8 cellular contexts compared by ENCODE assay signal in genomic region chr1:157992031-157992568, GRCh38. TPM values are rescaled to one million over a fixed set of nuclear protein-coding genes. Genes with fewer than 3 reads are reported as not detected.
DNase-seq lines count a peak whose midpoint lies in the region; ATAC-seq and TF ChIP-seq lines count a peak whose summit lies in the region.

No MANE protein-coding gene starts in this region.

- H3K4me1 ChIP-seq in fibroblast of lung (ENCODE audit: control insufficient read depth, extremely low read depth, insufficient read depth, low read length) (peaks cover 15% of the 10 kb centered on the region), upper lobe of left lung (peaks cover 8 to 38% (median 11%) of the 10 kb centered on the region in 4 donors)

- H3K9me3 ChIP-seq in fibroblast of lung (ENCODE audit: control insufficient read depth, insufficient read depth, low read depth, low read length) (no peaks in the 10 kb centered on the region), upper lobe of left lung (no peaks in the 10 kb centered on the region)

- H4K20me1 ChIP-seq in fibroblast of lung (ENCODE audit: control insufficient read depth, extremely low read depth, insufficient read depth, low read length), result no peaks in the 10 kb centered on the region

- TF ChIP-seq CTCF in AG10803 (conservative IDR thresholded peaks at IDR 0.05; ENCODE audit: low read length) (peak; percentile 100), fibroblast of lung (conservative IDR thresholded peaks at IDR 0.05 in 1 of 2, IDR thresholded peaks at IDR 0.05 in 1 of 2; ENCODE audit: low read depth in 1 of 2, low read length in 2 of 2) (peak; percentile 100), nephron progenitor cell (IDR thresholded peaks at IDR 0.05) (peak; percentile 91), upper lobe of left lung (IDR thresholded peaks at IDR 0.05) (peak; percentile 65 to 92 (median 82))

- H2AFZ ChIP-seq in fibroblast of lung (ENCODE audit: low read length), result no peak overlapping the region

- no peak overlapping the region for H3K9ac ChIP-seq in fibroblast of lung (ENCODE audit: insufficient read depth, low read length)

- no peak for TF ChIP-seq POLR2A in upper lobe of left lung (IDR thresholded peaks at IDR 0.05)

- no peak for TF ChIP-seq EP300 in upper lobe of left lung (IDR thresholded peaks at IDR 0.05)

- H3K27ac ChIP-seq in fibroblast of lung (ENCODE audit: insufficient read depth, low read length) (peak overlapping the region; percentile 75), upper lobe of left lung (peak overlapping the region in 3 of 4 donors; percentile 81 to 94 (median 82))

- WGBS in upper lobe of left lung, 2 donors, result 16 to 21% methylated on average over 7 of the region's 7 CpGs

- ATAC-seq in GM18498 (IDR thresholded peaks at IDR 0.05; ENCODE audit: unreplicated experiment) (peak; percentile 44), upper lobe of left lung (ENCODE audit: low FRiP score in 2 of 2) (peak; percentile 83 to 85), HG03135 (IDR thresholded peaks at IDR 0.05; ENCODE audit: unreplicated experiment) (no peak)

- H3K27me3 ChIP-seq in fibroblast of lung (ENCODE audit: control insufficient read depth, insufficient read depth, low read length) (peaks cover 2% of the 10 kb centered on the region), upper lobe of left lung (no peaks in the 10 kb centered on the region)

- peaks cover 45% of the 10 kb centered on the region for H3K27me3 Mint-ChIP-seq in nephron progenitor cell (ENCODE audit: low read depth, poor library complexity)

- no peaks in the 10 kb centered on the region for H3K36me3 Mint-ChIP-seq in nephron progenitor cell (ENCODE audit: low read depth)

- H3K4me3 ChIP-seq in AG10803 (ENCODE audit: low read length) (no peak overlapping the region), fibroblast of lung (replicated peaks in 1 of 4; ENCODE audit: control extremely low read depth in 1 of 4, insufficient read depth in 1 of 4, low read depth in 3 of 4, low read length in 4 of 4) (no peak overlapping the region), upper lobe of left lung (no peak overlapping the region)

- peak overlapping the region; percentile 88 for H3K4me3 Mint-ChIP-seq in nephron progenitor cell

- no peaks in the 10 kb centered on the region for H3K9me3 Mint-ChIP-seq in nephron progenitor cell

- H3K79me2 ChIP-seq in fibroblast of lung (ENCODE audit: control insufficient read depth, insufficient read depth, low read length), result peaks cover 36% of the 10 kb centered on the region

- no peaks in the 10 kb centered on the region for H3K36me3 ChIP-seq in fibroblast of lung (ENCODE audit: control insufficient read depth, insufficient read depth, low read length)
- no peaks in the 10 kb centered on the region for H3K36me3 ChIP-seq in upper lobe of left lung

- no peak overlapping the region for H3K27ac Mint-ChIP-seq in nephron progenitor cell

- H3K4me2 ChIP-seq in fibroblast of lung (ENCODE audit: extremely low read depth, insufficient read depth, low read length), result no peak overlapping the region

- DNase-seq in AG10803 (ENCODE audit: low read depth), result peak; percentile 61
- DNase-seq in NCI-H526 treated with DMSO at 0.1 percent for 48 hours (lab: John Stamatoyannopoulos, UW), result peak; percentile 66
- DNase-seq in activated CD8-positive, alpha-beta memory T cell treated with anti-CD3 and anti-CD28 coated beads, Interleukin-2, amount 50 U/mL, for 4 hours, result peak; percentile 31
- DNase-seq in fibroblast of lung (ENCODE audit: low read depth in 2 of 2), result peak; percentile 48 to 68
- peak; percentile 78 for DNase-seq in nephron progenitor cell
- peak in 1 of 2 donors; percentile 63 for DNase-seq in upper lobe of left lung

- peaks cover 44% of the 10 kb centered on the region for H3K4me1 Mint-ChIP-seq in nephron progenitor cell

RNA-seq across cellular contexts. Expression of gene KIRREL1, which starts 1.3 kb away (rescaled TPM):
- total RNA-seq in fibroblast of lung, result 83.0 and 123 TPM in 2 replicates
- 42.2 and 55.5 TPM in 2 replicates for polyA plus RNA-seq in fibroblast of lung
- polyA plus RNA-seq in fibroblast of lung (2012), result 57.7 and 93.5 TPM in 2 replicates
- 192 and 249 TPM in 2 replicates for polyA minus RNA-seq in fibroblast of lung (ENCODE audit: low replicate concordance)
- 10 to 100 TPM; 16.9 to 40.6 (median 25.8) TPM for total RNA-seq in upper lobe of left lung
